Comparison of ENCODE assay signal across 8 cellular contexts in the genomic region with DNA sequence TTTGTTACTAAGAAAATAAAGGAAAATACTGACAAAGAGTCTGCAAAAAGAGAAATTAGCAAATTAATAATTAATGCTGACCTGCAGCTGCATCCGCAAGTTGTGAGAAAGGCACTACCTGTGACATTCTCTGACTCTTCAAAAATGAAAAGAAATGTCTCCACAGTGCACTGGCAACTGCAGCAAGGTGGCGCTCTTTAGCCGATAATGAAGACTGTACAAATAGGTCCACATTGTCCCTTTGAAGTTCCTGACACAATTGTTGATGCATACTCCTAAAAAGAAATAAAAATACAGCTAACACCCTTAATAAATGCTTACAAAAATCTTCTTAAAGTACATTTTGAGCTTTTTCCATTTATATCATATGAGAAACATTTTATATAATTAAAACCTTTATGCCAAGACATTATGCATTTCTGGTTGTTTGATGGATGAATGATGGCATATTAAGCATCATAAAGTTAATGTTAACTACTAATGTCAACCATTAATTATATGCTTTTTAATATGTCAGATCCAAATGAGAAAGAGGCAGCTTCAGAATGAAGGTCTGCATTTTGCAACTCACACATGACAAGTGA.
A peak's percentile ranks its signal among the peaks of the same experiment; 100 is the strongest.
DNase-seq lines count a peak whose midpoint lies in the region; ATAC-seq and TF ChIP-seq lines count a peak whose summit lies in the region.

No MANE protein-coding gene starts in this region.

- TF ChIP-seq CTCF in IMR-90 (conservative IDR thresholded peaks at IDR 0.05; ENCODE audit: low read depth, low read length) (peak; percentile 94), gastroesophageal sphincter (IDR thresholded peaks at IDR 0.05) (peak; percentile 50 to 80 (median 60)), progenitor cell of endocrine pancreas (IDR thresholded peaks at IDR 0.05; ENCODE audit: unreplicated experiment) (peak; percentile 92)

- no peak overlapping the region for H2BK120ac ChIP-seq in IMR-90 (ENCODE audit: low read depth, low read length)

- H3K27ac Mint-ChIP-seq in progenitor cell of endocrine pancreas = no peak overlapping the region

- BruUV-seq in IMR-90 (replicated peaks; lab: Mats Ljungman, UMichigan) = no TSS peak

- no peak for TF ChIP-seq EP300 in gastroesophageal sphincter (IDR thresholded peaks at IDR 0.05)

- no peaks in the 10 kb centered on the region; a peak in 3 of 4 replicates for H3K79me1 ChIP-seq in IMR-90 (ENCODE audit: low read depth in 1 of 2, low read length in 2 of 2)

- no peak overlapping the region for H3K23ac ChIP-seq in IMR-90 (ENCODE audit: low read depth, low read length)

- no CpG with 5 or more reads among the region's 3 CpGs for WGBS in IMR-90 (ENCODE audit: extremely low coverage in 2 of 2, insufficient read length in 1 of 2), 2 experiments
- WGBS in gastroesophageal sphincter (ENCODE audit: low coverage in 1 of 2), 2 donors = 22 to 27% methylated on average over 3 of the region's 3 CpGs

- H4K8ac ChIP-seq in IMR-90 (ENCODE audit: low read depth in 2 of 2, low read length in 2 of 2) = no peak overlapping the region

- H3K4ac ChIP-seq in IMR-90 (ENCODE audit: low read depth, low read length) = no peak overlapping the region

- no peaks in the 10 kb centered on the region for H3K36me3 Mint-ChIP-seq in progenitor cell of endocrine pancreas (ENCODE audit: insufficient read depth)

- H3K27me3 Mint-ChIP-seq in progenitor cell of endocrine pancreas = no peaks in the 10 kb centered on the region

- peak; percentile 87 for TF ChIP-seq RAD21 in IMR-90 (IDR thresholded peaks at IDR 0.05; ENCODE audit: low read length)

- in situ Hi-C loops in IMR-90 (cut with MboI; ENCODE audit: low sequenced_read_pairs) = no loop called here

- no peak overlapping the region for H3K56ac ChIP-seq in IMR-90 (ENCODE audit: extremely low read depth, insufficient read depth, low read length)

- no peak overlapping the region for H3K14ac ChIP-seq in IMR-90 (replicated peaks; ENCODE audit: low read depth, low read length)

- H3K9me1 ChIP-seq in IMR-90 (ENCODE audit: insufficient read depth, low read length) = no peaks in the 10 kb centered on the region

- H4K91ac ChIP-seq in IMR-90 (ENCODE audit: insufficient read depth, low read depth, low read length) = no peak overlapping the region

- H4K20me1 ChIP-seq in IMR-90 (ENCODE audit: insufficient read depth, low read length) = no peaks in the 10 kb centered on the region

- no peak overlapping the region for H3K4me2 ChIP-seq in IMR-90 (ENCODE audit: low read depth, low read length)

- TF ChIP-seq POLR2A in IMR-90 (IDR thresholded peaks at IDR 0.05; ENCODE audit: low read depth, low read length) = no peak
- TF ChIP-seq POLR2A in gastroesophageal sphincter (IDR thresholded peaks at IDR 0.05) = no peak

- H3K18ac ChIP-seq in IMR-90 (ENCODE audit: low read depth, low read length) = no peak overlapping the region

- H2AK9ac ChIP-seq in IMR-90 (replicated peaks; ENCODE audit: low read depth, low read length, poor library complexity) = no peak overlapping the region

- CTCF ChIA-PET in IMR-90 (lab: Yijun Ruan, JAX) = interaction anchor here (0.6 to 2.2 kb wide), 21 partner anchors 9 to 1649 kb away, joined by 3 to 9 read pairs (median 3); no protein-coding TSS in a partner anchor

- POLR2A ChIA-PET in IMR-90 (lab: Charles Lee; ENCODE audit: unreplicated experiment) = no interaction called here

- no peak overlapping the region for H2BK5ac ChIP-seq in IMR-90 (ENCODE audit: low read depth, low read length, poor library complexity, severe bottlenecking)

- no peak overlapping the region for H2BK15ac ChIP-seq in IMR-90 (ENCODE audit: low read depth, low read length)

- no peak overlapping the region for H2AK5ac ChIP-seq in IMR-90 (ENCODE audit: low read depth, low read length)

- H3K4me3 ChIP-seq in IMR-90 (ENCODE audit: insufficient read depth, low read depth, low read length) = no peak overlapping the region
- H3K4me3 ChIP-seq in gastroesophageal sphincter = no peak overlapping the region

- dilution Hi-C loops in IMR-90 (cut with HindIII; ENCODE audit: low sequenced_read_pairs, unreplicated experiment) = no loop called here

- H3K4me1 ChIP-seq in IMR-90 (ENCODE audit: control insufficient read depth, insufficient read depth, low read length) = peaks cover 2% of the 10 kb centered on the region; the same call in 1 of the 2 replicates
- no peaks in the 10 kb centered on the region for H3K4me1 ChIP-seq in gastroesophageal sphincter

- H3K27ac ChIP-seq in IMR-90 (ENCODE audit: insufficient read depth, low read length) (no peak overlapping the region), gastroesophageal sphincter (no peak overlapping the region)

- no peak overlapping the region for H4K5ac ChIP-seq in IMR-90 (ENCODE audit: low read depth, low read length)

- H3K36me3 ChIP-seq in IMR-90 (ENCODE audit: control insufficient read depth, insufficient read depth, low read length) = no peaks in the 10 kb centered on the region
- no peaks in the 10 kb centered on the region for H3K36me3 ChIP-seq in gastroesophageal sphincter

- no peak overlapping the region for H3K4me3 Mint-ChIP-seq in progenitor cell of endocrine pancreas (ENCODE audit: low read depth)

- ATAC-seq in GM21717 (IDR thresholded peaks at IDR 0.05; ENCODE audit: unreplicated experiment) (peak; percentile 94), IMR-90 (ENCODE audit: low read depth) (peak; percentile 74), gastroesophageal sphincter (no peak)

- no peak overlapping the region for H2AFZ ChIP-seq in IMR-90 (replicated peaks; ENCODE audit: low read length, poor library complexity)

- no peaks in the 10 kb centered on the region for H3K9me3 Mint-ChIP-seq in progenitor cell of endocrine pancreas (ENCODE audit: low read depth)

- H3K4me1 Mint-ChIP-seq in progenitor cell of endocrine pancreas (ENCODE audit: low read depth) = peaks cover 2% of the 10 kb centered on the region

- H2BK20ac ChIP-seq in IMR-90 (ENCODE audit: low read depth, low read length) = no peak overlapping the region

- DNase-seq in GF-D8 (lab: John Stamatoyannopoulos, UW) (peak; percentile 11), IMR-90 (peak; percentile 65), SHP77 (lab: John Stamatoyannopoulos, UW) (peak; percentile 61 to 66), progenitor cell of endocrine pancreas (ENCODE audit: low spot score, unreplicated experiment) (peak; percentile 32)
- DNase-seq in activated T-helper 9 cell treated with anti-CD3 and anti-CD28 coated beads, Interleukin-2, amount 50 U/mL, for 16 hours (ENCODE audit: low read depth) = peak; percentile 19
- DNase-seq in NK-92 treated with Interleukin-12 subunit alpha and Interleukin-12 subunit beta, amount 100 ng/mL, for 24 hours (lab: John Stamatoyannopoulos, UW) = no peak

- intact Hi-C loops in IMR-90 (cut with micrococcal nuclease) = loop anchor here (1.0 to 5.0 kb wide), 5 partner anchors 96 to 1659 kb away; a partner anchor contains a TSS

- no peaks in the 10 kb centered on the region for H3K9me3 ChIP-seq in IMR-90 (ENCODE audit: control insufficient read depth, insufficient read depth, low read length)
- no peaks in the 10 kb centered on the region for H3K9me3 ChIP-seq in gastroesophageal sphincter

- H3K27me3 ChIP-seq in IMR-90 (ENCODE audit: control insufficient read depth, insufficient read depth, low read length) = no peaks in the 10 kb centered on the region
- no peaks in the 10 kb centered on the region for H3K27me3 ChIP-seq in gastroesophageal sphincter

- no peak overlapping the region for H3K9ac ChIP-seq in IMR-90 (ENCODE audit: low read depth, low read length)

TF ChIP-seq in IMR-90, 13 proteins besides CTCF, POLR2A, EP300 and RAD21:
- no peak for TF ChIP-seq BHLHE40 (IDR thresholded peaks at IDR 0.05; ENCODE audit: low read depth, low read length)
- TF ChIP-seq SMC3 (IDR thresholded peaks at IDR 0.05; ENCODE audit: low read depth, low read length) = peak; percentile 85
- TF ChIP-seq CHD1 (IDR thresholded peaks at IDR 0.05; ENCODE audit: low read depth, low read length) = no peak
- no peak for TF ChIP-seq FOS (IDR thresholded peaks at IDR 0.05; ENCODE audit: low read depth, low read length)
- no peak for TF ChIP-seq MXI1 (IDR thresholded peaks at IDR 0.05; ENCODE audit: borderline replicate concordance, low read depth, low read length)
- no peak for TF ChIP-seq RCOR1 (IDR thresholded peaks at IDR 0.05; ENCODE audit: insufficient replicate concordance, low read length)
